Comparison of ENCODE assay signal across 21 cellular contexts in the genomic region with DNA sequence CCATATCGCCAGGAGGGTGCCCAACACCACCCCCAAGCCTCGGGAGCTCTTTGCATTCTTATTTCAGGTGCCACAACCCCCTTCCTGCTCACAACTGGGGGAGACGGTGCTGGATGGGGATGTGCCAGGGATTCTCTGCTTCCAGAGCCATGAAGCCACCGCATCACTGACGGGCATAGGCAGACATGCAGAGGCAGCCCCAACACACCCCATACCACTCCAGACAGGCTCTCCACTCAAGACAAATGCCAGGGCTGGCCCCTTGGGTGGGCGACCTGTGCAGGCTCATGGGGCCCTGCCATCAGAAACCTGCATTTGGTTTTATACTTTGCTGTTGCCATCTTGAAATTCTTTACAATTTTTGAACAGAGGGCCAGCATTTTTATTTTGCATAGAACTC. TPM values are rescaled to one million over a fixed set of nuclear protein-coding genes. Genes with fewer than 3 reads are reported as not detected.
"Had no signal": no experiment of that assay in that cellular context is flagged by ENCODE, and none has a peak within 500 bp of the region (broad histone marks: within the 10 kb centered on the region; RNA-seq: fewer than 3 reads in every experiment).

No MANE protein-coding gene starts in this region.

- H3K4me3 ChIP-seq: lower lobe of right lung, prostate gland, right atrium auricular region, sigmoid colon, testis, tibial artery had no signal

- H3K9me3 ChIP-seq: gastrocnemius medialis, lower lobe of right lung, neutrophil, prostate gland, sigmoid colon, testis, tibial artery had no signal

- DNase-seq: left ventricle myocardium superior; natural killer cell; sigmoid colon; stimulated activated CD4-positive, alpha-beta T cell treated with anti-CD3 and anti-CD28 coated beads, Interleukin-2, amount 100 ng/mL, for 24 hours; stimulated activated CD4-positive, alpha-beta T cell treated with anti-CD3 and anti-CD28 coated beads, Interleukin-4, amount 100 ng/mL, for 24 hours; stimulated activated naive CD8-positive, alpha-beta T cell treated with anti-CD3 and anti-CD28 coated beads, Interleukin-15, Interleukin-2, amounts not matched to agents 100 U/mL and 50 U/mL, for 24 hours; testis had no signal

- H3K4me3 Mint-ChIP-seq: natural killer cell; neural crest cell; stimulated activated effector memory CD8-positive, alpha-beta T cell treated with anti-CD3 and anti-CD28 coated beads, Interleukin-12 subunit alpha, Interleukin-12 subunit beta, amount 100 ng/mL, for 72 hours; type B pancreatic cell had no signal

- H3K27ac ChIP-seq: coronary artery, gastrocnemius medialis, lower lobe of right lung, neutrophil, prostate gland, right atrium auricular region, sigmoid colon, testis, tibial artery had no signal

- H3K36me3 ChIP-seq: gastrocnemius medialis, lower lobe of right lung, neutrophil, prostate gland, right atrium auricular region, sigmoid colon, tibial artery had no signal

- H3K27ac Mint-ChIP-seq: natural killer cell; stimulated activated effector memory CD8-positive, alpha-beta T cell treated with anti-CD3 and anti-CD28 coated beads, Interleukin-12 subunit alpha, Interleukin-12 subunit beta, amount 100 ng/mL, for 72 hours; type B pancreatic cell had no signal

- H3K9me3 Mint-ChIP-seq: natural killer cell; neural crest cell; stimulated activated effector memory CD8-positive, alpha-beta T cell treated with anti-CD3 and anti-CD28 coated beads, Interleukin-12 subunit alpha, Interleukin-12 subunit beta, amount 100 ng/mL, for 72 hours; type B pancreatic cell had no signal

- H3K36me3 Mint-ChIP-seq: natural killer cell; stimulated activated effector memory CD8-positive, alpha-beta T cell treated with anti-CD3 and anti-CD28 coated beads, Interleukin-12 subunit alpha, Interleukin-12 subunit beta, amount 100 ng/mL, for 72 hours; type B pancreatic cell had no signal

- H3K27me3 Mint-ChIP-seq: type B pancreatic cell had no signal

- H3K27me3 ChIP-seq: gastrocnemius medialis, neutrophil, right atrium auricular region, testis had no signal

RNA-seq across cellular contexts. Expression of gene TRPM1, which starts 27.0 kb away (rescaled TPM):
- total RNA-seq: gastrocnemius medialis, glomerular endothelial cell, left ventricle myocardium superior, lower lobe of right lung, mononuclear cell, natural killer cell, neural crest cell, right atrium auricular region, sigmoid colon, skeletal muscle tissue, urinary bladder had no signal
- polyA plus RNA-seq: urinary bladder had no signal
